Comparison of ENCODE assay signal across 8 cellular contexts in genomic region chr18:11994708-11995444, GRCh38. TPM values are rescaled to one million over a fixed set of nuclear protein-coding genes. Genes with fewer than 3 reads are reported as not detected.
DNase-seq lines count a peak whose midpoint lies in the region; ATAC-seq, FAIRE-seq and TF ChIP-seq lines count a peak whose summit lies in the region.

No MANE protein-coding gene starts in this region.

- TF ChIP-seq CTCF in upper lobe of right lung (IDR thresholded peaks at IDR 0.05), result no peak

- H3K27me3 ChIP-seq in upper lobe of right lung, result no peaks in the 10 kb centered on the region

- intact Hi-C loops in upper lobe of right lung (cut with DNase I), result loop anchor here (10.0 kb wide), 1 partner anchor 60 kb away; no protein-coding TSS in a partner anchor

- FAIRE-seq in GM19239 (lab: Jason Lieb, UNC), result no peak

- H3K36me3 ChIP-seq in upper lobe of right lung, result peaks cover 5% of the 10 kb centered on the region

- H3K4me3 ChIP-seq in upper lobe of right lung, result no peak overlapping the region

- peak overlapping the region; percentile 2 for H3K27ac ChIP-seq in upper lobe of right lung

- H3K4me1 ChIP-seq in upper lobe of right lung, result peaks cover 14% of the 10 kb centered on the region

- peak; percentile 54 for DNase-seq in activated effector memory CD4-positive, alpha-beta T cell treated with anti-CD3 and anti-CD28 coated beads, Interleukin-2, amount 50 U/mL, for 16 hours
- DNase-seq in activated effector memory CD4-positive, alpha-beta T cell treated with Interleukin-2 at 50 U/mL for 16 hours, result no peak
- DNase-seq in cerebellar cortex (ENCODE audit: low spot score), result peak; percentile 11
- DNase-seq in left kidney (ENCODE audit: low read depth, low spot score), result peak; percentile 82
- no peak for DNase-seq in upper lobe of right lung
- DNase-seq in GM19239 (ENCODE audit: insufficient read length, low spot score), result no peak
- DNase-seq in HPDE6-E6E7 (ENCODE audit: extremely low spot score), result no peak
- DNase-seq in NAMALWA (ENCODE audit: low spot score), result no peak

- peak; percentile 8 for ATAC-seq in upper lobe of right lung

- no peaks in the 10 kb centered on the region for H3K9me3 ChIP-seq in upper lobe of right lung

RNA-seq across cellular contexts. Expression of gene IMPA2, which starts 13.6 kb away (rescaled TPM):
- 54.6 TPM for total RNA-seq in upper lobe of right lung

Comparison
In these comparisons a context has a peak if more than half of its experiments do, and no peak if none do; other contexts are left out.
1. DNase-seq: peak in activated effector memory CD4-positive, alpha-beta T cell treated with anti-CD3 and anti-CD28 coated beads, Interleukin-2, amount 50 U/mL, for 16 hours (single experiment), cerebellar cortex (single experiment) and left kidney (single experiment); none in activated effector memory CD4-positive, alpha-beta T cell treated with Interleukin-2 at 50 U/mL for 16 hours (single experiment), upper lobe of right lung (single experiment), GM19239 (single experiment), HPDE6-E6E7 (single experiment) and NAMALWA (single experiment).